ENCODE assay signal across 8 cellular contexts in the genomic region with DNA sequence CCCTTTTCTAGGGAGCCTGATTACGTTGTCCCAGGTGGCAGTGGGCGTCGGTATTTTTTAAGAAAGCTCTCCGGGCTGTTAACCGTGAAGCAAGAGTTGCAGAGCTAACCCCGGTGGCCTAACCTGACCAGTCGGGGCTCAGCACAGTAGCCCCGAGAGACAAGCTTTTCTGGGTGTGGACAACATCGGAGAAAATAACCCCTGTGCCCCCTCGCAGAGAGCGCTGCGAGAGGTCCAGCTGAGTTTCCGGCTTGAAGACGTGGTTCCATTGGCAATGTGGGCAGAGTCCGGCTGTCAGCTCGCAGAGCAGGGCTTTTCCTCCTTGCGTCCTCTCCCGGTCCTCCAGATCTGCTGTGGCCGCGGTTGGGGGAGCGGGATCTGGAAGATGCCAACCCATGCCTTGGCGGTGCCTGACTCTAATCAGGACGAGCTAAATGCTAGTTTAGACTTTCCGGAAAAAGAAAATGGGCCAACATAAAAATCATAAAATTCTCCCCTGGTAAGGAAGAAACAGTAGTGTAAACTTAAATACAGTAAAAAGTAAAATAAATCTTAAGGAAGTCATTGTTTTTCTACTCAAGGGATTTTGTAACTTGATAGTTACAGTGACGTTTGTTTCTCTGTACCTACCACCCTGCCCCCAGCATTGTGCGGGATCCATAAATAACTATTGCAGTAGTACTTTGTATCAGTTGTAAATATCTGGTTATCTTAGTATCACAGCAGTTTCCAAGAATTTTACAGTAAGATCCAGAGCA. TPM values are rescaled to one million over a fixed set of nuclear protein-coding genes. Genes with fewer than 3 reads are reported as not detected.
DNase-seq lines count a peak whose midpoint lies in the region; ATAC-seq and TF ChIP-seq lines count a peak whose summit lies in the region.

No MANE protein-coding gene starts in this region.

- intact Hi-C loops in Right ventricle myocardium superior (cut with DNase I) = no loop called here

- peak overlapping the region; percentile 91 for H2AFZ ChIP-seq in osteoblast (ENCODE audit: low read length)

- no peaks in the 10 kb centered on the region for H3K9me3 ChIP-seq in osteoblast (ENCODE audit: low read depth, low read length)

- H3K4me2 ChIP-seq in osteoblast (ENCODE audit: insufficient read depth, low read length) = peak overlapping the region; percentile 92

- H3K4me1 ChIP-seq in osteoblast (ENCODE audit: insufficient read depth, low read length) = peaks cover 16% of the 10 kb centered on the region

- POLR2A ChIA-PET in activated naive CD8-positive, alpha-beta T cell treated with anti-CD3 and anti-CD28 coated beads, Interleukin-2, amount 10 ng/mL, durations not matched to agents 7 days and 5 days (lab: Charles Lee) = interaction anchor here (0.6 to 1.5 kb wide), 5 partner anchors 9 to 298 kb away, joined by 3 to 11 read pairs (median 3); partner anchors contain the start of gene CASP6

- peaks cover 10% of the 10 kb centered on the region for H3K79me2 ChIP-seq in osteoblast (ENCODE audit: insufficient read depth, low read length)

- no peaks in the 10 kb centered on the region for H3K9me3 Mint-ChIP-seq in activated naive CD8-positive, alpha-beta T cell treated with anti-CD3 and anti-CD28 coated beads, Interleukin-2, amount 10 ng/mL, durations not matched to agents 7 days and 5 days

- H4K20me1 ChIP-seq in osteoblast (ENCODE audit: insufficient read depth, low read length) = peaks cover 9% of the 10 kb centered on the region

- H3K4me3 ChIP-seq in GM12864 (ENCODE audit: low read depth, low read length) (peak overlapping the region; percentile 87), osteoblast (ENCODE audit: insufficient read depth, low read length) (peak overlapping the region; percentile 78)

- H3K36me3 Mint-ChIP-seq in activated naive CD8-positive, alpha-beta T cell treated with anti-CD3 and anti-CD28 coated beads, Interleukin-2, amount 10 ng/mL, durations not matched to agents 7 days and 5 days = peaks cover 15% of the 10 kb centered on the region

- H3K4me1 Mint-ChIP-seq in activated naive CD8-positive, alpha-beta T cell treated with anti-CD3 and anti-CD28 coated beads, Interleukin-2, amount 10 ng/mL, durations not matched to agents 7 days and 5 days = peaks cover 21% of the 10 kb centered on the region

- H3K4me3 Mint-ChIP-seq in activated naive CD8-positive, alpha-beta T cell treated with anti-CD3 and anti-CD28 coated beads, Interleukin-2, amount 10 ng/mL, durations not matched to agents 7 days and 5 days = peak overlapping the region; percentile 83

- ATAC-seq in HG02763 (IDR thresholded peaks at IDR 0.05; ENCODE audit: unreplicated experiment) = peak; percentile 37
- peak; percentile 41 for ATAC-seq in activated naive CD8-positive, alpha-beta T cell treated with anti-CD3 and anti-CD28 coated beads, Interleukin-2, amount 10 ng/mL, durations not matched to agents 7 days and 5 days (ENCODE audit: low read depth)
- ATAC-seq in Right ventricle myocardium superior (ENCODE audit: poor library complexity) = peak; percentile 63

- H3K27ac Mint-ChIP-seq in activated naive CD8-positive, alpha-beta T cell treated with anti-CD3 and anti-CD28 coated beads, Interleukin-2, amount 10 ng/mL, durations not matched to agents 7 days and 5 days = peak overlapping the region; percentile 73

- in situ Hi-C loops in ACHN (cut with HindIII; ENCODE audit: low pct_ligation_motif_present, low pct_unique_long_range_greater_than_20kb, low sequenced_read_pairs) = no loop called here

- peak; percentile 66 for DNase-seq in ACHN
- no peak for DNase-seq in GM12864 (ENCODE audit: low read depth)
- peak; percentile 2 for DNase-seq in NCI-H128 (lab: John Stamatoyannopoulos, UW; ENCODE audit: unreplicated experiment)
- DNase-seq in activated naive CD8-positive, alpha-beta T cell treated with anti-CD3 and anti-CD28 coated beads, Interleukin-2, amount 10 ng/mL, durations not matched to agents 7 days and 5 days = no peak
- DNase-seq in Right ventricle myocardium superior = peak; percentile 64
- DNase-seq in osteoblast (ENCODE audit: insufficient read length, low spot score, missing footprints) = peak; percentile 90
- no peak for DNase-seq in RPMI8226

- no peaks in the 10 kb centered on the region for H3K36me3 ChIP-seq in osteoblast (ENCODE audit: insufficient read depth, low read length)

- H3K27me3 ChIP-seq in osteoblast (ENCODE audit: insufficient read depth, low read length) = no peaks in the 10 kb centered on the region

- H3K27ac ChIP-seq in osteoblast (ENCODE audit: low read depth, low read length) = peak overlapping the region; percentile 62

- H3K27me3 Mint-ChIP-seq in activated naive CD8-positive, alpha-beta T cell treated with anti-CD3 and anti-CD28 coated beads, Interleukin-2, amount 10 ng/mL, durations not matched to agents 7 days and 5 days = no peaks in the 10 kb centered on the region

- TF ChIP-seq CTCF in GM12864 (IDR thresholded peaks at IDR 0.05; ENCODE audit: low read depth, low read length, missing control alignments) (no peak), osteoblast (IDR thresholded peaks at IDR 0.05; ENCODE audit: extremely low read depth, low read depth, low read length) (no peak)

RNA-seq across cellular contexts. Expression of gene PLA2G12A, which starts 0.6 kb away (rescaled TPM):
- total RNA-seq in activated naive CD8-positive, alpha-beta T cell treated with anti-CD3 and anti-CD28 coated beads, Interleukin-2, amount 10 ng/mL, durations not matched to agents 7 days and 5 days = 10 to 100 TPM; 15.7 to 16.4 TPM
- total RNA-seq in Right ventricle myocardium superior = 59.1 TPM
- total RNA-seq in osteoblast = 16.3 and 17.1 TPM in 2 replicates

RNA-seq across cellular contexts. Expression of gene CASP6, which starts 27.2 kb away (rescaled TPM):
- total RNA-seq in activated naive CD8-positive, alpha-beta T cell treated with anti-CD3 and anti-CD28 coated beads, Interleukin-2, amount 10 ng/mL, durations not matched to agents 7 days and 5 days = 10 to 100 TPM; 25.5 to 35.5 TPM
- total RNA-seq in Right ventricle myocardium superior = 7.0 TPM
- total RNA-seq in osteoblast = 25.3 and 27.1 TPM in 2 replicates

Comparison
In these comparisons a context has a peak if more than half of its experiments do, and no peak if none do; other contexts are left out.
1. DNase-seq: peak in ACHN (single experiment), NCI-H128 (single experiment), Right ventricle myocardium superior (single experiment) and osteoblast (single experiment); none in GM12864 (single experiment), activated naive CD8-positive, alpha-beta T cell treated with anti-CD3 and anti-CD28 coated beads, Interleukin-2, amount 10 ng/mL, durations not matched to agents 7 days and 5 days (single experiment) and RPMI8226 (single experiment).
2. Peak in every context shown above with its lines, with median percentiles within 50 percentile points of each other: ATAC-seq.